In genomic region chr5:3963662-3964061, GRCh38 we compare ENCODE assay signal across 10 cellular contexts.
"Had no signal": no experiment of that assay in that cellular context is flagged by ENCODE, and none has a peak within 500 bp of the region (broad histone marks: within the 10 kb centered on the region; RNA-seq: fewer than 3 reads in every experiment).

No MANE protein-coding gene starts in this region.

- H2AFZ ChIP-seq: GM23248 had no signal

- ATAC-seq: HCT116, HepG2, K562 had no signal

- H3K9me3 ChIP-seq: HAP-1 had no signal

- DNase-seq: GM23248, GOT3, H7, HFFc6, KG1 had no signal

- H3K4me1 ChIP-seq: HAP-1 had no signal

- H3K9ac ChIP-seq: GM23248 had no signal

- H3K4me3 ChIP-seq: GM23248, HAP-1, K562 had no signal

- H3K36me3 ChIP-seq: HAP-1 had no signal

- H3K27ac ChIP-seq: GM23248, HL-60 had no signal
